15 cellular contexts compared by ENCODE assay signal in the genomic region with DNA sequence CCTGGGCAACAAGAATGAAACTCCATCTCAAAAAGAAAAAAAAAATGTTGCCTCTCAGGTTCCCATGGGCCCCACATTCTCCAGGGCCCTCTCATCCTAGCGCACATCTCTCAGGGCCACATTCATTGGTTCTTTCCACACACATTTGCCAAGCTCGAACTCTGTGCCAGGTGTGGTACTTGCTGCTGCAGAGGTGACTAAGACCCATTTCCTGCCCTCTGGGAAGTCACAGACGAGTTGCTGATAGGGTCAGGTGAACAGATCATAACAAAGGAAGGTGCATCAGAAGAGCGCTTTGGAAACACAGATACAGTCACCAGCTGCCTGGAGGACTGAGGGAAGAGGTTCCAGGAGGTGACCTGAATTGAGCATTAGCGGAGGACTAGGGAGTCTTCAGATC. TPM values are rescaled to one million over a fixed set of nuclear protein-coding genes. Genes with fewer than 3 reads are reported as not detected.
A peak's percentile ranks its signal among the peaks of the same experiment; 100 is the strongest.
DNase-seq lines count a peak whose midpoint lies in the region; ATAC-seq and TF ChIP-seq lines count a peak whose summit lies in the region.
"Had no signal": no experiment of that assay in that cellular context is flagged by ENCODE, and none has a peak within 500 bp of the region (broad histone marks: within the 10 kb centered on the region; RNA-seq: fewer than 3 reads in every experiment).

No MANE protein-coding gene starts in this region.

- DNase-seq in activated gamma-delta T cell treated with Interleukin-2 at 50 U/mL for 16 hours (peak; percentile 38), activated gamma-delta T cell (lab: John Stamatoyannopoulos, UW) (no peak), M059J (ENCODE audit: low read depth) (peak; percentile 40), HUDEP-2 (lab: John Stamatoyannopoulos, UW; ENCODE audit: unreplicated experiment in 76 of 76) (no peak), NCI-H774 (lab: John Stamatoyannopoulos, UW) (no peak)
- DNase-seq in activated CD8-positive, alpha-beta T cell treated with anti-CD3 and anti-CD28 coated beads for 36 hours, result peak; percentile 41
- DNase-seq in naive thymus-derived CD8-positive, alpha-beta T cell, result peak in 4 of 10 donors; percentile 26 to 71 (median 39)
- DNase-seq: foreskin fibroblast, NCI-H187 had no signal

- no peak for TF ChIP-seq CTCF in activated CD8-positive, alpha-beta T cell treated with anti-CD3 and anti-CD28 coated beads for 36 hours (IDR thresholded peaks at IDR 0.05)

- no peaks in the 10 kb centered on the region for H3K36me3 Mint-ChIP-seq in activated CD8-positive, alpha-beta T cell treated with anti-CD3 and anti-CD28 coated beads for 36 hours (ENCODE audit: low read depth)
- no peaks in the 10 kb centered on the region for H3K36me3 Mint-ChIP-seq in naive thymus-derived CD8-positive, alpha-beta T cell

- no peak overlapping the region for H3K4me3 Mint-ChIP-seq in activated CD8-positive, alpha-beta T cell treated with anti-CD3 and anti-CD28 coated beads for 36 hours
- peak overlapping the region in 8 of 10 donors; percentile 19 to 78 (median 56) for H3K4me3 Mint-ChIP-seq in naive thymus-derived CD8-positive, alpha-beta T cell
- H3K4me3 Mint-ChIP-seq: stimulated activated naive CD8-positive, alpha-beta T cell treated with anti-CD3 and anti-CD28 coated beads, Interleukin-15, Interleukin-2, amounts not matched to agents 100 ng/mL and 50 ng/mL, for 24 hours had no signal

- POLR2A ChIA-PET in activated CD8-positive, alpha-beta T cell treated with anti-CD3 and anti-CD28 coated beads for 36 hours (lab: Charles Lee), result interaction anchor here (0.7 to 2.2 kb wide), 2 partner anchors 10 to 1382 kb away, joined by 3 to 9 read pairs; no protein-coding TSS in a partner anchor
- POLR2A ChIA-PET in naive thymus-derived CD8-positive, alpha-beta T cell (lab: Charles Lee), result interaction anchor here (0.6 to 4.8 kb wide), 7 partner anchors 9 to 535 kb away, joined by 3 to 25 read pairs (median 4); a partner anchor contains a TSS

- no peaks in the 10 kb centered on the region for H3K9me3 Mint-ChIP-seq in activated CD8-positive, alpha-beta T cell treated with anti-CD3 and anti-CD28 coated beads for 36 hours
- H3K9me3 Mint-ChIP-seq in naive thymus-derived CD8-positive, alpha-beta T cell, result peaks cover 0 to 1% (median 0%) of the 10 kb centered on the region in 9 donors
- H3K9me3 Mint-ChIP-seq: stimulated activated naive CD8-positive, alpha-beta T cell treated with anti-CD3 and anti-CD28 coated beads, Interleukin-15, Interleukin-2, amounts not matched to agents 100 ng/mL and 50 ng/mL, for 24 hours had no signal

- peak; percentile 59 for ATAC-seq in activated CD8-positive, alpha-beta T cell treated with anti-CD3 and anti-CD28 coated beads for 36 hours
- peak; percentile 76 to 80 for ATAC-seq in naive thymus-derived CD8-positive, alpha-beta T cell
- no peak for ATAC-seq in GM21381 (IDR thresholded peaks at IDR 0.05; ENCODE audit: unreplicated experiment)
- ATAC-seq: GM12878, pancreas had no signal

- H3K4me1 Mint-ChIP-seq in activated CD8-positive, alpha-beta T cell treated with anti-CD3 and anti-CD28 coated beads for 36 hours (ENCODE audit: low read depth), result peaks cover 24% of the 10 kb centered on the region
- H3K4me1 Mint-ChIP-seq in naive thymus-derived CD8-positive, alpha-beta T cell, result peaks cover 16 to 38% (median 35%) of the 10 kb centered on the region in 4 donors

- intact Hi-C loops in activated CD8-positive, alpha-beta T cell treated with anti-CD3 and anti-CD28 coated beads for 36 hours (cut with micrococcal nuclease), result no loop called here

- CTCF ChIA-PET in activated CD8-positive, alpha-beta T cell treated with anti-CD3 and anti-CD28 coated beads for 36 hours (lab: Charles Lee), result interaction anchor here (1.1 kb wide), 1 partner anchor 17 kb away, joined by 3 read pairs; a partner anchor contains a TSS

- H3K27me3 Mint-ChIP-seq in activated CD8-positive, alpha-beta T cell treated with anti-CD3 and anti-CD28 coated beads for 36 hours, result no peaks in the 10 kb centered on the region
- peaks cover 0 to 3% (median 0%) of the 10 kb centered on the region in 5 donors for H3K27me3 Mint-ChIP-seq in naive thymus-derived CD8-positive, alpha-beta T cell
- H3K27me3 Mint-ChIP-seq: stimulated activated naive CD8-positive, alpha-beta T cell treated with anti-CD3 and anti-CD28 coated beads, Interleukin-15, Interleukin-2, amounts not matched to agents 100 ng/mL and 50 ng/mL, for 24 hours had no signal

- H3K27ac Mint-ChIP-seq in activated CD8-positive, alpha-beta T cell treated with anti-CD3 and anti-CD28 coated beads for 36 hours, result peak overlapping the region; percentile 13
- H3K27ac Mint-ChIP-seq in naive thymus-derived CD8-positive, alpha-beta T cell, result peak overlapping the region; percentile 2 to 98 (median 78)
- H3K27ac Mint-ChIP-seq: stimulated activated naive CD8-positive, alpha-beta T cell treated with anti-CD3 and anti-CD28 coated beads, Interleukin-15, Interleukin-2, amounts not matched to agents 100 ng/mL and 50 ng/mL, for 24 hours had no signal

RNA-seq across cellular contexts. Expression of a gene that starts 1.0 kb away (rescaled TPM):
- not detected in 2 replicates for total RNA-seq in M059J (2014; rRNA removed; shearing (Covaris generic))
- total RNA-seq in activated CD8-positive, alpha-beta T cell treated with anti-CD3 and anti-CD28 coated beads for 36 hours, result 1 to 10 TPM; 1.3 to 1.6 TPM
- total RNA-seq in naive thymus-derived CD8-positive, alpha-beta T cell, result not detected
- polyA plus RNA-seq in naive thymus-derived CD8-positive, alpha-beta T cell, result under 1 TPM; 0.16 to 0.65 (median 0.50) TPM
- total RNA-seq: astrocyte, GM12878 had no signal
- polyA plus RNA-seq: pancreas had no signal

RNA-seq across cellular contexts. Expression of a gene that starts 16.8 kb away (rescaled TPM):
- total RNA-seq in M059J (2014; rRNA removed; shearing (Covaris generic)), result 138 and 170 TPM in 2 replicates
- 100 to 1,000 TPM; 149 to 153 TPM for total RNA-seq in activated CD8-positive, alpha-beta T cell treated with anti-CD3 and anti-CD28 coated beads for 36 hours
- total RNA-seq in naive thymus-derived CD8-positive, alpha-beta T cell, result 10 to 100 TPM; 77.1 to 87.9 TPM
- 10 to 100 TPM; 45.4 to 55.9 (median 51.5) TPM for polyA plus RNA-seq in naive thymus-derived CD8-positive, alpha-beta T cell

RNA-seq across cellular contexts. Expression of a gene that starts 36.3 kb away (rescaled TPM):
- total RNA-seq in M059J (2014; rRNA removed; shearing (Covaris generic)), result not detected in 2 replicates
- not detected for total RNA-seq in activated CD8-positive, alpha-beta T cell treated with anti-CD3 and anti-CD28 coated beads for 36 hours
- total RNA-seq in naive thymus-derived CD8-positive, alpha-beta T cell, result under 1 TPM in 1 of 2 experiments, not detected in 1; 0.44 TPM
- not detected for polyA plus RNA-seq in naive thymus-derived CD8-positive, alpha-beta T cell
- total RNA-seq: astrocyte, GM12878, mesenteric fat pad, pancreas had no signal
- polyA plus RNA-seq: GM12878, pancreas had no signal

RNA-seq across cellular contexts. Expression of a gene that starts 36.4 kb away (rescaled TPM):
- 28.9 and 42.7 TPM in 2 replicates for total RNA-seq in M059J (2014; rRNA removed; shearing (Covaris generic))
- 10 to 100 TPM; 78.8 to 80.5 TPM for total RNA-seq in activated CD8-positive, alpha-beta T cell treated with anti-CD3 and anti-CD28 coated beads for 36 hours
- total RNA-seq in naive thymus-derived CD8-positive, alpha-beta T cell, result 100 to 1,000 TPM; 178 to 192 TPM
- 100 to 1,000 TPM; 100 to 335 (median 249) TPM for polyA plus RNA-seq in naive thymus-derived CD8-positive, alpha-beta T cell

RNA-seq across cellular contexts. Expression of a gene that starts 45.4 kb away (rescaled TPM):
- 0.15 and 1.5 TPM in 2 replicates for total RNA-seq in M059J (2014; rRNA removed; shearing (Covaris generic))
- 10 to 100 TPM; 26.9 to 32.5 TPM for total RNA-seq in activated CD8-positive, alpha-beta T cell treated with anti-CD3 and anti-CD28 coated beads for 36 hours
- 10 to 100 TPM; 82.2 to 83.3 TPM for total RNA-seq in naive thymus-derived CD8-positive, alpha-beta T cell
- 1 to 10 TPM in 1 of 3 donors, under 1 TPM in 2; 0.55 to 1.2 (median 0.58) TPM for polyA plus RNA-seq in naive thymus-derived CD8-positive, alpha-beta T cell

Comparison
In these comparisons a context has a peak if more than half of its experiments do, and no peak if none do; other contexts are left out.
1. DNase-seq: peak in activated gamma-delta T cell treated with Interleukin-2 at 50 U/mL for 16 hours (single experiment), M059J (single experiment) and activated CD8-positive, alpha-beta T cell treated with anti-CD3 and anti-CD28 coated beads for 36 hours (single experiment); none in activated gamma-delta T cell (single experiment), HUDEP-2 (0 of 76) and NCI-H774 (single experiment).